Comparison of ENCODE assay signal across 9 cellular contexts in the genomic region with DNA sequence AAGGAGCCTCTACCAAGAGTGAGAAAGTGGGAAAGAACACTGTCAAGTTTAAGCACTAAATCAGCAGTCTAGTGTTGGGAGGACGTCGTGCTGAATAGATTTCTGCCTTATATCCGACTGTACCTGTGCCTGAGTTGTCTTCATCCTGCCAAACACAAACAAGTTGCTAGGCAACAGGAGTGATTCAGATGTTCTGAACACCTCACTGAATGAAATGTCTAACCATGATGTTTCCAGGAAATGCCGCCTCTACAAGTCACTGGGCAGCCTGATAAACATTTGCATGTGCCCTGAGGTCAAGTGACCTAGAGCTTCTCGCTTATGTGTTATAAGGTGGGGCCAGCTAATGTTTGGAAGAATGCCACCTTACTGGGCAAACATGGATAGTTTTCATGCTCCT. TPM values are rescaled to one million over a fixed set of nuclear protein-coding genes. Genes with fewer than 3 reads are reported as not detected.
DNase-seq lines count a peak whose midpoint lies in the region; ATAC-seq, FAIRE-seq and TF ChIP-seq lines count a peak whose summit lies in the region.
"Had no signal": no experiment of that assay in that cellular context is flagged by ENCODE, and none has a peak within 500 bp of the region (broad histone marks: within the 10 kb centered on the region; RNA-seq: fewer than 3 reads in every experiment).

No MANE protein-coding gene starts in this region.

- CTCF ChIA-PET in HepG2 (lab: Yijun Ruan, JAX; ENCODE audit: low intra/inter-chr PET ratio, low total read pairs): no interaction called here

- peaks cover 4% of the 10 kb centered on the region for H3K36me3 Mint-ChIP-seq in astrocyte (ENCODE audit: low read depth, unreplicated experiment)

- FAIRE-seq in astrocyte (lab: Jason Lieb, UNC) (peak; percentile 52), HepG2 (lab: Jason Lieb, UNC) (no peak)

- DNase-seq in DMS53 treated with DMSO at 0.1 percent for 48 hours (lab: John Stamatoyannopoulos, UW; ENCODE audit: unreplicated experiment): peak; percentile 10
- DNase-seq in HT1080 (ENCODE audit: low read depth): peak; percentile 83
- DNase-seq in astrocyte (ENCODE audit: low read depth): peak; percentile 55
- DNase-seq in HepG2 (ENCODE audit: low spot score): peak; percentile 5
- DNase-seq in NCI-H524 (lab: John Stamatoyannopoulos, UW): no peak
- DNase-seq in H7: no peak
- DNase-seq in NCI-H526 (lab: John Stamatoyannopoulos, UW): no peak
- DNase-seq: KG1 had no signal

- H3K9ac ChIP-seq in astrocyte (ENCODE audit: low read length): no peak overlapping the region
- H3K9ac ChIP-seq in HepG2 (ENCODE audit: insufficient read depth, low read depth, low read length): no peak overlapping the region

- H4K20me1 ChIP-seq in astrocyte (ENCODE audit: insufficient read depth, low read length) (peaks cover 4% of the 10 kb centered on the region), HepG2 (ENCODE audit: insufficient read depth, low read length) (no peaks in the 10 kb centered on the region)

- TF ChIP-seq CTCF in astrocyte (IDR thresholded peaks at IDR 0.05; ENCODE audit: insufficient read depth, low read depth, low read length) (no peak), HepG2 (CRISPR knock-in tag; IDR thresholded peaks at IDR 0.05) (no peak)

- TF ChIP-seq RAD21 in HepG2 (CRISPR knock-in tag; IDR thresholded peaks at IDR 0.05): no peak

- H3K27me3 ChIP-seq in astrocyte (ENCODE audit: insufficient read depth, low read length) (no peaks in the 10 kb centered on the region), HepG2 (ENCODE audit: control insufficient read depth in 1 of 2, insufficient read depth in 2 of 2, low read length in 2 of 2) (no peaks in the 10 kb centered on the region), H7 (ENCODE audit: control insufficient read depth, insufficient read depth, low read length) (no peaks in the 10 kb centered on the region)

- WGBS in HepG2 (ENCODE audit: low lambda C conversion rate): 69% methylated on average over 5 of the region's 5 CpGs

- ATAC-seq in HepG2 (no peak), GM19035 (IDR thresholded peaks at IDR 0.05; ENCODE audit: unreplicated experiment) (no peak)

- peak overlapping the region; percentile 46 for H3K4me2 ChIP-seq in astrocyte (ENCODE audit: low read length)
- H3K4me2 ChIP-seq in HepG2 (ENCODE audit: low read depth, low read length): no peak overlapping the region

- H3K27me3 Mint-ChIP-seq in astrocyte (ENCODE audit: low read depth, unreplicated experiment): no peaks in the 10 kb centered on the region

- TF ChIP-seq EP300 in HepG2 (IDR thresholded peaks at IDR 0.05; ENCODE audit: low read depth in 2 of 2, low read length in 2 of 2): no peak
- TF ChIP-seq EP300 in HepG2 (CRISPR knock-in tag; IDR thresholded peaks at IDR 0.05; ENCODE audit: borderline replicate concordance): no peak

- H3K27ac ChIP-seq in astrocyte (ENCODE audit: low read depth, low read length) (peak overlapping the region; percentile 12), HepG2 (ENCODE audit: extremely low read length, insufficient read depth, low read length) (no peak overlapping the region)

- H3K36me3 ChIP-seq in astrocyte (ENCODE audit: insufficient read depth, low read length) (peaks cover 3% of the 10 kb centered on the region), HepG2 (replicated peaks in 1 of 2; ENCODE audit: control insufficient read depth in 1 of 2, insufficient read depth in 2 of 2, low read length in 2 of 2) (no peaks in the 10 kb centered on the region), H7 (replicated peaks; ENCODE audit: control insufficient read depth, insufficient read depth, low read length) (no peaks in the 10 kb centered on the region)

- peak overlapping the region; percentile 6 for H3K27ac Mint-ChIP-seq in astrocyte (ENCODE audit: unreplicated experiment)

- peaks cover 18% of the 10 kb centered on the region for H3K4me1 ChIP-seq in astrocyte (ENCODE audit: insufficient read depth, low read length)
- peaks cover 9% of the 10 kb centered on the region for H3K4me1 ChIP-seq in HepG2 (ENCODE audit: insufficient read depth, low read length)

- intact Hi-C loops in HepG2 (cut with micrococcal nuclease; ENCODE audit: unreplicated experiment): loop anchor here (5.0 kb wide), 2 partner anchors 35 to 55 kb away; no protein-coding TSS in a partner anchor

- H3K4me3 Mint-ChIP-seq in astrocyte (ENCODE audit: unreplicated experiment): no peak overlapping the region

- H3K4me3 ChIP-seq in astrocyte (ENCODE audit: insufficient read depth, low read depth, low read length): no peak overlapping the region
- no peak overlapping the region for H3K4me3 ChIP-seq in HepG2 (replicated peaks in 1 of 3; ENCODE audit: insufficient read depth in 1 of 3, low read depth in 2 of 3, low read length in 3 of 3)
- H3K4me3 ChIP-seq in H7 (ENCODE audit: insufficient read depth, low read depth, low read length): no peak overlapping the region

- BruUV-seq in HepG2 (replicated peaks; lab: Mats Ljungman, UMichigan): no TSS peak

- peaks cover 3% of the 10 kb centered on the region for H3K9me3 Mint-ChIP-seq in astrocyte (ENCODE audit: unreplicated experiment)

- in situ Hi-C loops in HepG2 (cut with HindIII; ENCODE audit: extremely low pct_ligation_motif_present, low pct_unique_long_range_greater_than_20kb): no loop called here

- no peak overlapping the region for H2AFZ ChIP-seq in astrocyte (ENCODE audit: low read depth, low read length)
- no peak overlapping the region for H2AFZ ChIP-seq in HepG2 (ENCODE audit: low read length)

- TF ChIP-seq POLR2A in HepG2 (IDR thresholded peaks at IDR 0.05; ENCODE audit: insufficient read depth in 1 of 2, low read depth in 2 of 2, low read length in 2 of 2): no peak

- H3K4me1 Mint-ChIP-seq in astrocyte (ENCODE audit: low read depth, unreplicated experiment): peaks cover 18% of the 10 kb centered on the region

- H3K9me3 ChIP-seq in astrocyte (ENCODE audit: insufficient read depth, low read depth, low read length): no peaks in the 10 kb centered on the region
- H3K9me3 ChIP-seq in HepG2 (ENCODE audit: low read length): no peaks in the 10 kb centered on the region

- POLR2A ChIA-PET in HepG2 (lab: Yijun Ruan, JAX): no interaction called here

- H3K79me2 ChIP-seq in astrocyte (ENCODE audit: insufficient read depth, low read length): no peaks in the 10 kb centered on the region
- H3K79me2 ChIP-seq in HepG2 (ENCODE audit: insufficient read depth, low read length): no peaks in the 10 kb centered on the region

TF ChIP-seq in HepG2, 621 proteins besides CTCF, POLR2A, EP300 and RAD21 (continues in another document):
- TF ChIP-seq DNMT3B (CRISPR knock-in tag; conservative IDR thresholded peaks at IDR 0.05) (no peak), ATF7 (IDR thresholded peaks at IDR 0.05) (no peak), ATF7 (CRISPR knock-in tag; IDR thresholded peaks at IDR 0.05) (no peak), ZNF563 (CRISPR knock-in tag; IDR thresholded peaks at IDR 0.05) (no peak), ZNF768 (CRISPR knock-in tag; IDR thresholded peaks at IDR 0.05) (no peak), SALL1 (CRISPR knock-in tag; IDR thresholded peaks at IDR 0.05) (no peak), ZSCAN31 (CRISPR knock-in tag; IDR thresholded peaks at IDR 0.05; ENCODE audit: low read depth) (no peak), ZNF510 (CRISPR knock-in tag; IDR thresholded peaks at IDR 0.05; ENCODE audit: low read depth) (no peak), USF2 (IDR thresholded peaks at IDR 0.05; ENCODE audit: low read depth, low read length) (no peak), USF2 (CRISPR knock-in tag; IDR thresholded peaks at IDR 0.05; ENCODE audit: borderline replicate concordance) (no peak)

RNA-seq across cellular contexts. Expression of gene SGMS2, which starts 37.9 kb away (rescaled TPM):
- total RNA-seq in HT1080 (2014; rRNA removed; shearing (Covaris generic)): 13.8 and 20.8 TPM in 2 replicates
- 10.9 and 12.8 TPM in 2 replicates for polyA plus RNA-seq in HT1080 (2015; cell fraction: cytosol; rRNA removed)
- 7.3 and 10.9 TPM in 2 replicates for polyA plus RNA-seq in HT1080 (2015; cell fraction: nucleus; rRNA removed)
- 48.1 and 48.3 TPM in 2 replicates for total RNA-seq in astrocyte
- 1.2 and 1.3 TPM in 2 replicates for total RNA-seq in HepG2 (2016; rRNA removed; fragmentation: Illumina TruSeq; extraction: Trizol)
- 0.51 and 0.62 TPM in 2 replicates for total RNA-seq in HepG2 (2016; cell fraction: cytosol; rRNA removed; fragmentation: Illumina TruSeq; extraction: Trizol; ENCODE audit: low read depth)
- total RNA-seq in HepG2 (2016; cell fraction: insoluble cytoplasmic fraction; rRNA removed; fragmentation: Illumina TruSeq; extraction: Trizol): 1.4 TPM in 2 replicates
- total RNA-seq in HepG2 (2016; cell fraction: membrane; rRNA removed; fragmentation: Illumina TruSeq; extraction: Trizol): 0.72 and 0.99 TPM in 2 replicates
- total RNA-seq in HepG2 (2016; cell fraction: nucleus; rRNA removed; fragmentation: Illumina TruSeq; extraction: Trizol): 1.2 and 1.7 TPM in 2 replicates
- polyA plus RNA-seq in HepG2 (2011; rRNA removed): 1.7 and 2.0 TPM in 2 replicates
- 2.0 and 2.5 TPM in 2 replicates for polyA plus RNA-seq in HepG2 (2011; cell fraction: cytosol; rRNA removed)
- 1.00 and 1.9 TPM in 2 replicates for polyA plus RNA-seq in HepG2 (2011; cell fraction: nucleus; rRNA removed)
- 0.93 TPM in 2 replicates for polyA plus RNA-seq in HepG2 (2012)
- 0.08 and 0.22 TPM in 2 replicates for polyA plus RNA-seq in HepG2 (2016; cell fraction: cytosol; fragmentation: Illumina TruSeq; extraction: Trizol; ENCODE audit: low read depth)
- polyA plus RNA-seq in HepG2 (2016; cell fraction: insoluble cytoplasmic fraction; fragmentation: Illumina TruSeq; extraction: Trizol; ENCODE audit: low read depth): 0.44 and 0.46 TPM in 2 replicates
- polyA plus RNA-seq in HepG2 (2016; cell fraction: membrane; fragmentation: Illumina TruSeq; extraction: Trizol; ENCODE audit: low read depth): 0.29 and 0.37 TPM in 2 replicates
- 0.57 and 0.93 TPM in 2 replicates for polyA plus RNA-seq in HepG2 (2016; cell fraction: nucleus; fragmentation: Illumina TruSeq; extraction: Trizol; ENCODE audit: insufficient read depth, low read depth)
- 9.5 and 44.2 TPM in 2 replicates for polyA minus RNA-seq in HepG2 (2011; rRNA and poly(A)+ RNA removed; ENCODE audit: low replicate concordance)
- polyA minus RNA-seq in HepG2 (2011; cell fraction: cytosol; rRNA and poly(A)+ RNA removed): 1.8 and 3.6 TPM in 2 replicates
- 5.3 and 7.5 TPM in 2 replicates for polyA minus RNA-seq in HepG2 (2011; cell fraction: nucleus; rRNA and poly(A)+ RNA removed)
- total RNA-seq in H7 (2014; rRNA removed; shearing (Covaris generic)): 0.17 and 0.37 TPM in 2 replicates

Comparison
In these comparisons a context has a peak if more than half of its experiments do, and no peak if none do; other contexts are left out.
1. DNase-seq: peak in DMS53 treated with DMSO at 0.1 percent for 48 hours (single experiment), HT1080 (single experiment), astrocyte (single experiment) and HepG2 (single experiment); none in NCI-H524 (0 of 2), H7 (single experiment) and NCI-H526 (0 of 2).